ENCODE assay signal across 23 cellular contexts in the genomic region with DNA sequence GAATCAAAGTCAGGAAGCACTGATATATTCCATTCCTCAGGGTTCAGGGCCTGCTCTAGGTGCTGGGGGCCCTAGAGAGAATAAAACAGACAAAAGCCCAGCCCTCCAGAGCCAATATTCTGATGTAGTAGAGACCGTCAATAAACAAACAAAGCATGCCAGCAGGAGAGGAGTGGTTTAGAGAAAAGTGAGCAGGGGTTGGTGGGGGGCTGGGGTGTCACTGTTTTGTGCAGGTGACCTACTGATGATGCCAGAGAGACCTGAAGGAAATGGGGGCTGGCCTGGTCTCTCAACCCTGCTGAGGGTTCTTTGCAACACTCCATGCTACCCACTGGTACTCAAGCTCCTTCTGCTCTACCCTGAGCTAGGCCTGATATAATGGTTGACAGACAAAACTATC. TPM values are rescaled to one million over a fixed set of nuclear protein-coding genes. Genes with fewer than 3 reads are reported as not detected.
"Had no signal": no experiment of that assay in that cellular context is flagged by ENCODE, and none has a peak within 500 bp of the region (broad histone marks: within the 10 kb centered on the region; RNA-seq: fewer than 3 reads in every experiment).

No MANE protein-coding gene starts in this region.

- H3K27me3 Mint-ChIP-seq: memory B cell had no signal

- ATAC-seq: body of pancreas, gastrocnemius medialis, heart right ventricle, left lung, sciatic nerve, SK-N-SH treated with all-trans-retinoic acid at 6 μM for 48 hours had no signal

- H3K4me3 ChIP-seq: body of pancreas, gastrocnemius medialis, heart right ventricle, left lung, spleen, upper lobe of left lung had no signal

- H3K4me1 Mint-ChIP-seq: memory B cell had no signal

- H3K4me3 Mint-ChIP-seq: memory B cell had no signal

- H3K9me3 ChIP-seq: body of pancreas, gastrocnemius medialis, heart right ventricle, left lung, spleen, upper lobe of left lung had no signal

- H3K27me3 ChIP-seq: body of pancreas, gastrocnemius medialis, spleen, upper lobe of left lung had no signal

- H3K27ac ChIP-seq: body of pancreas, epithelial cell of prostate, gastrocnemius medialis, heart right ventricle, left lung, spleen, upper lobe of left lung had no signal

- H3K36me3 ChIP-seq: gastrocnemius medialis, heart right ventricle, left lung, spleen, upper lobe of left lung had no signal

- H3K9me3 Mint-ChIP-seq: memory B cell had no signal

- DNase-seq: activated CD4-positive, CD25-positive, alpha-beta regulatory T cell; activated CD8-positive, alpha-beta memory T cell treated with anti-CD3 and anti-CD28 coated beads, Interleukin-2, amount 50 U/mL, for 4 hours; activated gamma-delta T cell treated with Interleukin-2 at 50 U/mL for 16 hours; amniotic stem cell; body of pancreas; central memory CD4-positive, alpha-beta T cell; effector memory CD4-positive, alpha-beta T cell; gastrocnemius medialis; heart right ventricle; islet precursor cell; left lung; spleen; stimulated activated CD4-positive, alpha-beta T cell treated with anti-CD3 and anti-CD28 coated beads, Interleukin-1b, Interleukin-23, amount 100 ng/mL, for 48 hours; stimulated activated naive CD4-positive, alpha-beta T cell; T-helper 2 cell; upper lobe of left lung had no signal

- H3K4me1 ChIP-seq: body of pancreas, gastrocnemius medialis, heart right ventricle, left lung, upper lobe of left lung had no signal

- H3K27ac Mint-ChIP-seq: memory B cell had no signal

RNA-seq across cellular contexts. Expression of a gene that starts 26.5 kb away (rescaled TPM):
- total RNA-seq: body of pancreas, gastrocnemius medialis, heart right ventricle, left lung, osteocyte, pulmonary artery endothelial cell, sciatic nerve, temporal lobe, upper lobe of left lung had no signal

RNA-seq across cellular contexts. Expression of a gene that starts 39.6 kb away (rescaled TPM):
- total RNA-seq: body of pancreas, gastrocnemius medialis, osteocyte, pulmonary artery endothelial cell, temporal lobe had no signal

RNA-seq across cellular contexts. Expression of a gene that starts 54.3 kb away (rescaled TPM):
- total RNA-seq: body of pancreas, gastrocnemius medialis, heart right ventricle, left lung, osteocyte, pulmonary artery endothelial cell, sciatic nerve, spleen, temporal lobe, upper lobe of left lung had no signal
